13 cellular contexts compared by ENCODE assay signal in genomic region chr22:39943366-39943765, GRCh38. TPM values are rescaled to one million over a fixed set of nuclear protein-coding genes. Genes with fewer than 3 reads are reported as not detected.
DNase-seq lines count a peak whose midpoint lies in the region; ATAC-seq and TF ChIP-seq lines count a peak whose summit lies in the region.
"Had no signal": no experiment of that assay in that cellular context is flagged by ENCODE, and none has a peak within 500 bp of the region (broad histone marks: within the 10 kb centered on the region; RNA-seq: fewer than 3 reads in every experiment).

No MANE protein-coding gene starts in this region.

- POLR2A ChIA-PET in A673 (lab: Charles Lee; ENCODE audit: low non-redundant PET), result no interaction called here

- H3K4me1 Mint-ChIP-seq in CD4-positive, CD25-positive, alpha-beta regulatory T cell, result peaks cover 39 to 97% (median 68%) of the 10 kb centered on the region in 4 donors
- peaks cover 62% of the 10 kb centered on the region for H3K4me1 Mint-ChIP-seq in T-helper 17 cell

- H3K27ac ChIP-seq in CD4-positive, CD25-positive, alpha-beta regulatory T cell (ENCODE audit: insufficient read depth, low read length, poor library complexity, severe bottlenecking), result peak overlapping the region; percentile 69
- H3K27ac ChIP-seq in A673 (ENCODE audit: low read depth, low read length, poor library complexity, severe bottlenecking), result no peak overlapping the region
- H3K27ac ChIP-seq: parathyroid adenoma had no signal

- peaks cover 86% of the 10 kb centered on the region for H3K4me1 ChIP-seq in CD4-positive, CD25-positive, alpha-beta regulatory T cell (ENCODE audit: control insufficient read depth, insufficient read depth, low read length, poor library complexity, severe bottlenecking)
- H3K4me1 ChIP-seq in A673 (ENCODE audit: insufficient read depth, low read length, poor library complexity, severe bottlenecking), result no peaks in the 10 kb centered on the region
- H3K4me1 ChIP-seq: parathyroid adenoma had no signal

- H3K4me3 ChIP-seq in CD4-positive, CD25-positive, alpha-beta regulatory T cell (ENCODE audit: low read depth, low read length), result peak overlapping the region; percentile 17
- H3K4me3 ChIP-seq in GM06990 (replicated peaks; ENCODE audit: low read depth, low read length) (no peak overlapping the region), fibroblast of pulmonary artery (replicated peaks; ENCODE audit: low read depth, low read length) (no peak overlapping the region), A673 (ENCODE audit: low read depth, low read length, poor library complexity, severe bottlenecking) (no peak overlapping the region)

- peaks cover 9% of the 10 kb centered on the region for H3K36me3 Mint-ChIP-seq in CD4-positive, CD25-positive, alpha-beta regulatory T cell
- peaks cover under 1% of the 10 kb centered on the region for H3K36me3 Mint-ChIP-seq in T-helper 17 cell (ENCODE audit: low read depth)
- H3K36me3 Mint-ChIP-seq: brain had no signal

- TF ChIP-seq CTCF in GM06990 (IDR thresholded peaks at IDR 0.05; ENCODE audit: insufficient read depth, low read length, poor library complexity, severe bottlenecking), result peak; percentile 35
- peak; percentile 0 for TF ChIP-seq CTCF in fibroblast of pulmonary artery (IDR thresholded peaks at IDR 0.05; ENCODE audit: low read length, missing control alignments)
- no peak for TF ChIP-seq CTCF in A673 (conservative IDR thresholded peaks at IDR 0.05; ENCODE audit: low read depth, low read length)

- intact Hi-C loops in A673 (cut with micrococcal nuclease; ENCODE audit: unreplicated experiment), result no loop called here

- peak overlapping the region; percentile 85 to 93 (median 90) for H3K27ac Mint-ChIP-seq in CD4-positive, CD25-positive, alpha-beta regulatory T cell
- no peak overlapping the region for H3K27ac Mint-ChIP-seq in T-helper 17 cell
- H3K27ac Mint-ChIP-seq: brain had no signal

- DNase-seq in CD4-positive, CD25-positive, alpha-beta regulatory T cell, result no peak
- DNase-seq in GM06990 (ENCODE audit: extremely low read depth, insufficient read length) (no peak), T-helper 17 cell (no peak), fibroblast of pulmonary artery (ENCODE audit: low read depth) (no peak), AML-193 (lab: John Stamatoyannopoulos, UW) (no peak), A673 (ENCODE audit: low spot score) (no peak), SW 1271 (lab: John Stamatoyannopoulos, UW) (no peak)
- DNase-seq: NCI-H526 treated with DMSO at 0.1 percent for 48 hours had no signal

- no peaks in the 10 kb centered on the region for H3K9me3 ChIP-seq in CD4-positive, CD25-positive, alpha-beta regulatory T cell (ENCODE audit: control insufficient read depth in 2 of 2, low read length in 2 of 2)
- H3K9me3 ChIP-seq in T-helper 17 cell (ENCODE audit: control insufficient read depth, low read length, poor library complexity, severe bottlenecking) (no peaks in the 10 kb centered on the region), A673 (ENCODE audit: low read depth, low read length, poor library complexity, severe bottlenecking) (no peaks in the 10 kb centered on the region)

- ATAC-seq in CD4-positive, CD25-positive, alpha-beta regulatory T cell (ENCODE audit: low read depth in 2 of 2), result peak in 1 of 2 donors; percentile 40
- no peak for ATAC-seq in T-helper 17 cell
- ATAC-seq in GM18858 (IDR thresholded peaks at IDR 0.05; ENCODE audit: unreplicated experiment), result no peak

- no peaks in the 10 kb centered on the region for H3K27me3 ChIP-seq in CD4-positive, CD25-positive, alpha-beta regulatory T cell (ENCODE audit: control insufficient read depth, insufficient read depth, low read length)
- H3K27me3 ChIP-seq in GM06990 (replicated peaks; ENCODE audit: control insufficient read depth, insufficient read depth, low read length) (no peaks in the 10 kb centered on the region), A673 (replicated peaks; ENCODE audit: insufficient read depth, low read depth, low read length, poor library complexity) (no peaks in the 10 kb centered on the region)

- BruUV-seq in A673 (replicated peaks; lab: Mats Ljungman, UMichigan), result no TSS peak

- H3K36me3 ChIP-seq in CD4-positive, CD25-positive, alpha-beta regulatory T cell (ENCODE audit: control insufficient read depth, insufficient read depth, low read length), result peaks cover 17% of the 10 kb centered on the region
- H3K36me3 ChIP-seq in GM06990 (ENCODE audit: control insufficient read depth, insufficient read depth, low read length) (no peaks in the 10 kb centered on the region), A673 (ENCODE audit: insufficient read depth, low read length, poor library complexity, severe bottlenecking) (no peaks in the 10 kb centered on the region)

- no peaks in the 10 kb centered on the region for H3K27me3 Mint-ChIP-seq in CD4-positive, CD25-positive, alpha-beta regulatory T cell
- H3K27me3 Mint-ChIP-seq in T-helper 17 cell, result no peaks in the 10 kb centered on the region
- H3K27me3 Mint-ChIP-seq: IgD-negative memory B cell had no signal

- CTCF ChIA-PET in A673 (lab: Charles Lee), result no interaction called here

- H3K4me3 Mint-ChIP-seq in CD4-positive, CD25-positive, alpha-beta regulatory T cell, result peak overlapping the region; percentile 47 to 77 (median 68)
- peak overlapping the region; percentile 65 for H3K4me3 Mint-ChIP-seq in T-helper 17 cell
- H3K4me3 Mint-ChIP-seq: brain, IgD-negative memory B cell had no signal

- no peaks in the 10 kb centered on the region for H3K9me3 Mint-ChIP-seq in CD4-positive, CD25-positive, alpha-beta regulatory T cell
- H3K9me3 Mint-ChIP-seq: brain, IgD-negative memory B cell had no signal

RNA-seq across cellular contexts. Expression of gene TMA7B, which starts 16.8 kb away (rescaled TPM):
- 13.0 TPM for total RNA-seq in CD4-positive, CD25-positive, alpha-beta regulatory T cell
- 1 to 10 TPM in 3 of 4 donors, under 1 TPM in 1; 0.91 to 1.8 (median 1.5) TPM for polyA plus RNA-seq in CD4-positive, CD25-positive, alpha-beta regulatory T cell
- total RNA-seq in T-helper 17 cell, result 10 to 100 TPM in 1 of 2 donors, 1 to 10 TPM in 1; 7.2 to 22.5 TPM
- not detected in 2 replicates for total RNA-seq in A673 (2021)
- total RNA-seq: fibroblast of lung had no signal
- polyA plus RNA-seq: fibroblast of lung had no signal

RNA-seq across cellular contexts. Expression of gene GRAP2, which starts 42.5 kb away (rescaled TPM):
- total RNA-seq in CD4-positive, CD25-positive, alpha-beta regulatory T cell, result 160 TPM
- 10 to 100 TPM; 48.9 to 79.2 (median 52.2) TPM for polyA plus RNA-seq in CD4-positive, CD25-positive, alpha-beta regulatory T cell
- total RNA-seq in T-helper 17 cell (100 to 1,000 TPM; 113 to 195 TPM), A673 (2021) (not detected in 2 replicates)
- total RNA-seq: fibroblast of lung had no signal
- polyA plus RNA-seq: fibroblast of lung had no signal

RNA-seq across cellular contexts. Expression of gene ENTHD1, which starts 49.8 kb away (rescaled TPM):
- total RNA-seq in CD4-positive, CD25-positive, alpha-beta regulatory T cell, result not detected
- polyA plus RNA-seq in CD4-positive, CD25-positive, alpha-beta regulatory T cell, result under 1 TPM; 0.13 to 0.32 (median 0.18) TPM
- not detected for total RNA-seq in T-helper 17 cell
- not detected in 2 replicates for total RNA-seq in A673 (2021)
- total RNA-seq: fibroblast of lung had no signal
- polyA plus RNA-seq: fibroblast of lung had no signal

RNA-seq across cellular contexts. Expression of gene FAM83F, which starts 51.4 kb away (rescaled TPM):
- total RNA-seq in CD4-positive, CD25-positive, alpha-beta regulatory T cell, result 3.2 TPM
- polyA plus RNA-seq in CD4-positive, CD25-positive, alpha-beta regulatory T cell, result under 1 TPM in 3 of 4 donors, not detected in 1; 0.01 to 0.05 (median 0.03) TPM
- total RNA-seq in T-helper 17 cell (1 to 10 TPM; 1.6 to 2.1 TPM), A673 (2021) (not detected in 2 replicates)
- total RNA-seq: fibroblast of lung had no signal
- polyA plus RNA-seq: fibroblast of lung, IgD-negative memory B cell had no signal

Comparison
In these comparisons a context has a peak if more than half of its experiments do, and no peak if none do; other contexts are left out.
1. RNA of gene GRAP2, which starts 42.5 kb away (total RNA-seq): 113 to 195 TPM in T-helper 17 cell and 160 TPM in CD4-positive, CD25-positive, alpha-beta regulatory T cell (single experiment); not detected in A673; every median in the first group is over 100 times any median in the second.